In the genomic region with DNA sequence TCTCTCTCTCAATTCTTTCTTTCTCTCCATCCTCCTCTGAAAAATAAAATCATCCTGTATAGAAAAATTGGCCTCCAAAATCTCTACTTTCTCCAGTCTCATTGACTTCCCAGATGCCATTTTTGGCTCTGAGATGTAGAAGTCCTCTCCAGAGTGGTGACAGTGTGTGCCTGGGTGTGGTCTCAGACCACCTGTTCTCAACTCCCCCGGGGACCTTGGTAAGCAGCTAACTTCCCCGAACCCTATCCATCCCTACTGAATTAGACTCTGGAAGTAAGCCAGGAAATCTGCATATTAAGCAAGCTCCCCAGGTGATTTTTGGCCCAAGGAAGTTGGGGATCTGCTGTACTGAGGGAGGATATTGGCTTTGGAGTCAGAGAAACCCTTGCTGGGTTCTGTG, we compare ENCODE assay signal across 22 cellular contexts.
DNase-seq lines count a peak whose midpoint lies in the region; TF ChIP-seq lines count a peak whose summit lies in the region.
"Had no signal": no experiment of that assay in that cellular context is flagged by ENCODE, and none has a peak within 500 bp of the region (broad histone marks: within the 10 kb centered on the region; RNA-seq: fewer than 3 reads in every experiment).

No MANE protein-coding gene starts in this region.

- DNase-seq in DMS 273 (lab: John Stamatoyannopoulos, UW; ENCODE audit: unreplicated experiment) = peak; percentile 57
- DNase-seq in DMS 273 treated with DMSO at 0.1 percent for 48 hours (lab: John Stamatoyannopoulos, UW) = no peak
- DNase-seq in NCI-H2171 treated with DMSO at 0.1 percent for 48 hours (lab: John Stamatoyannopoulos, UW) = peak; percentile 90
- DNase-seq in SJCRH30 = peak; percentile 81 to 87
- peak; percentile 8 for DNase-seq in osteocyte (ENCODE audit: extremely low spot score, unreplicated experiment)
- no peak for DNase-seq in activated CD8-positive, alpha-beta memory T cell treated with anti-CD3 and anti-CD28 coated beads for 24 hours
- DNase-seq in NCI-H2107 (lab: John Stamatoyannopoulos, UW) = no peak
- no peak for DNase-seq in activated gamma-delta T cell treated with Interleukin-2 at 50 U/mL for 16 hours
- DNase-seq: CD4-positive, alpha-beta T cell; GDM1; H9; IMR-90; NCI-H1436; NCI-H2029 treated with DMSO at 0.1 percent for 48 hours; NCI-H2227 treated with DMSO at 0.1 percent for 48 hours; NCI-H774; PC-3; RPMI8226; SIG-M5 had no signal

- H3K9me3 ChIP-seq in SJCRH30 (replicated peaks) = peaks cover 10% of the 10 kb centered on the region

- no peak for TF ChIP-seq CTCF in osteocyte (IDR thresholded peaks at IDR 0.05)

- no peaks in the 10 kb centered on the region for H3K36me3 ChIP-seq in SJCRH30

- no peak overlapping the region for H3K27ac Mint-ChIP-seq in osteocyte (ENCODE audit: unreplicated experiment)
- H3K27ac Mint-ChIP-seq: B cell; CD4-positive, alpha-beta T cell; H9; T-helper 1 cell treated with Interleukin-12 subunit alpha and Interleukin-12 subunit beta and Interleukin-4 antibody, amounts not matched to agents 30 μg/mL and 1 μg/mL, for 36 hours had no signal

- no peaks in the 10 kb centered on the region for H3K36me3 Mint-ChIP-seq in osteocyte (ENCODE audit: unreplicated experiment)

- H3K27ac ChIP-seq in SJCRH30 = no peak overlapping the region; the same call in 1 of the 2 replicates
- H3K27ac ChIP-seq: 22Rv1 had no signal

- peaks cover 23% of the 10 kb centered on the region for H3K4me1 ChIP-seq in SJCRH30

- H3K4me3 Mint-ChIP-seq in osteocyte (ENCODE audit: unreplicated experiment) = no peak overlapping the region
- H3K4me3 Mint-ChIP-seq: B cell; CD4-positive, alpha-beta T cell; H9; T-helper 1 cell treated with Interleukin-12 subunit alpha and Interleukin-12 subunit beta and Interleukin-4 antibody, amounts not matched to agents 30 μg/mL and 1 μg/mL, for 36 hours had no signal

- peaks cover 13% of the 10 kb centered on the region for H3K9me3 Mint-ChIP-seq in osteocyte (ENCODE audit: unreplicated experiment)

- H3K4me3 ChIP-seq in SJCRH30 = no peak overlapping the region

- peaks cover 19% of the 10 kb centered on the region for H3K27me3 Mint-ChIP-seq in osteocyte (ENCODE audit: unreplicated experiment)

- no peaks in the 10 kb centered on the region for H3K27me3 ChIP-seq in SJCRH30

- no peaks in the 10 kb centered on the region for H3K4me1 Mint-ChIP-seq in osteocyte (ENCODE audit: unreplicated experiment)
- H3K4me1 Mint-ChIP-seq: B cell had no signal

Comparison
In these comparisons a context has a peak if more than half of its experiments do, and no peak if none do; other contexts are left out.
1. DNase-seq: peak in DMS 273 (single experiment), NCI-H2171 treated with DMSO at 0.1 percent for 48 hours (single experiment), SJCRH30 (2 of 2) and osteocyte (single experiment); none in DMS 273 treated with DMSO at 0.1 percent for 48 hours (single experiment), activated CD8-positive, alpha-beta memory T cell treated with anti-CD3 and anti-CD28 coated beads for 24 hours (single experiment), NCI-H2107 (single experiment) and activated gamma-delta T cell treated with Interleukin-2 at 50 U/mL for 16 hours (single experiment).